20 cellular contexts compared by ENCODE assay signal in genomic region chr16:64445649-64446048, GRCh38.
A peak's percentile ranks its signal among the peaks of the same experiment; 100 is the strongest.
DNase-seq lines count a peak whose midpoint lies in the region; ATAC-seq and TF ChIP-seq lines count a peak whose summit lies in the region.
"Had no signal": no experiment of that assay in that cellular context is flagged by ENCODE, and none has a peak within 500 bp of the region (broad histone marks: within the 10 kb centered on the region; RNA-seq: fewer than 3 reads in every experiment).

No MANE protein-coding gene starts in this region.

- peak overlapping the region; percentile 73 for H3K27ac ChIP-seq in Karpas-422 (ENCODE audit: low read length)
- no peak overlapping the region for H3K27ac ChIP-seq in foreskin keratinocyte
- H3K27ac ChIP-seq: GM23248, Peyer's patch, SJCRH30 had no signal

- H2AFZ ChIP-seq in Karpas-422 (ENCODE audit: low read length), result peak overlapping the region; percentile 38
- H2AFZ ChIP-seq: GM23248 had no signal

- in situ Hi-C loops in astrocyte of the spinal cord (cut with HindIII; ENCODE audit: low sequenced_read_pairs), result no loop called here

- H3K4me1 ChIP-seq in Karpas-422 (ENCODE audit: low read length) (peaks cover 45% of the 10 kb centered on the region), foreskin keratinocyte (peaks cover 12% of the 10 kb centered on the region)
- H3K4me1 ChIP-seq: HAP-1, Peyer's patch had no signal

- peak overlapping the region; percentile 41 for H3K4me2 ChIP-seq in Karpas-422 (ENCODE audit: low read depth, low read length, poor library complexity, severe bottlenecking)

- H3K27me3 ChIP-seq in Karpas-422 (ENCODE audit: low read length) (no peaks in the 10 kb centered on the region), foreskin keratinocyte (no peaks in the 10 kb centered on the region)
- H3K27me3 ChIP-seq: Peyer's patch, SJCRH30 had no signal

- H3K4me3 ChIP-seq in Karpas-422 (ENCODE audit: low read length) (no peak overlapping the region), astrocyte of the spinal cord (ENCODE audit: low read depth, low read length) (no peak overlapping the region)
- H3K4me3 ChIP-seq: GM23248, HAP-1, Peyer's patch, SJCRH30 had no signal

- no peaks in the 10 kb centered on the region for H4K20me1 ChIP-seq in Karpas-422 (ENCODE audit: insufficient read depth, low read depth, low read length)

- peak; percentile 54 for ATAC-seq in HG02870 (IDR thresholded peaks at IDR 0.05; ENCODE audit: unreplicated experiment)
- no peak for ATAC-seq in foreskin keratinocyte

- H3K9me3 ChIP-seq in Karpas-422 (ENCODE audit: low read length), result no peaks in the 10 kb centered on the region
- H3K9me3 ChIP-seq: HAP-1, Peyer's patch, SJCRH30 had no signal

- no peaks in the 10 kb centered on the region for H3K36me3 ChIP-seq in Karpas-422 (ENCODE audit: insufficient read depth, low read length)
- H3K36me3 ChIP-seq: HAP-1, Peyer's patch, SJCRH30 had no signal

- H3K79me2 ChIP-seq in Karpas-422 (ENCODE audit: low read length), result no peaks in the 10 kb centered on the region

- H3K9ac ChIP-seq in Karpas-422 (ENCODE audit: low read length), result peak overlapping the region; percentile 15; the same call in 1 of the 2 replicates
- H3K9ac ChIP-seq: GM23248 had no signal

- DNase-seq in Karpas-422 (peak; percentile 62), astrocyte of the spinal cord (ENCODE audit: low read depth, low spot score) (peak; percentile 29), foreskin keratinocyte (peak; percentile 31 to 51), globus pallidus (ENCODE audit: low spot score) (no peak), glomerular visceral epithelial cell (ENCODE audit: extremely low spot score) (no peak), Kasumi-1 (lab: John Stamatoyannopoulos, UW) (no peak)
- DNase-seq: CD4-positive, alpha-beta T cell; COR-L47; DMS79 treated with DMSO at 0.1 percent for 48 hours; GM23248; MM.1S; NCI-H1092; NCI-H1694 treated with DMSO at 0.1 percent for 48 hours; NCI-H446; NK-92 treated with Interleukin-12 subunit alpha and Interleukin-12 subunit beta, amount 100 ng/mL, for 24 hours; Peyer's patch; SJCRH30; T-helper 1 cell had no signal

- no peaks in the 10 kb centered on the region for H3K9me2 ChIP-seq in Karpas-422 (replicated peaks; ENCODE audit: insufficient read depth, low read length)

- no peak for TF ChIP-seq CTCF in astrocyte of the spinal cord (IDR thresholded peaks at IDR 0.05; ENCODE audit: low read depth, low read length)
- no peak for TF ChIP-seq CTCF in foreskin keratinocyte (conservative IDR thresholded peaks at IDR 0.05)

Comparison
In these comparisons a context has a peak if more than half of its experiments do, and no peak if none do; other contexts are left out.
1. DNase-seq: peak in Karpas-422 (single experiment), astrocyte of the spinal cord (single experiment) and foreskin keratinocyte (2 of 2); none in globus pallidus (single experiment), glomerular visceral epithelial cell (single experiment) and Kasumi-1 (0 of 2).